ENCODE assay signal across 1 cellular context in genomic region chr3:17946619-17947018, GRCh38.
A peak's percentile ranks its signal among the peaks of the same experiment; 100 is the strongest.
TF ChIP-seq lines count a peak whose summit lies in the region.

No MANE protein-coding gene starts in this region.

TF ChIP-seq in K562, 482 proteins besides CTCF, POLR2A, EP300 and RAD21 (continued from another document and continues in another):
- TF ChIP-seq RNF219 (CRISPR knock-in tag; IDR thresholded peaks at IDR 0.05) (no peak), ZNF785 (CRISPR knock-in tag; IDR thresholded peaks at IDR 0.05) (no peak), YY1 (IDR thresholded peaks at IDR 0.05; ENCODE audit: borderline replicate concordance in 1 of 3, control insufficient read depth in 1 of 3, extremely low read depth in 1 of 3, insufficient read depth in 3 of 3, insufficient read length in 1 of 3, insufficient replicate concordance in 2 of 3, low read depth in 1 of 3, low read length in 2 of 3) (no peak), SOX6 (IDR thresholded peaks at IDR 0.05) (peak; percentile 68; the same call in 1 of the 2 replicates), NR2C2 (CRISPR knock-in tag; IDR thresholded peaks at IDR 0.05) (no peak), NR2C2 (tag; IDR thresholded peaks at IDR 0.05) (no peak), NR4A1 (CRISPR knock-in tag; IDR thresholded peaks at IDR 0.05) (no peak), NR4A1 (tag; IDR thresholded peaks at IDR 0.05) (peak; percentile 93), TAF7 (tag; IDR thresholded peaks at IDR 0.05) (no peak), MNT (conservative IDR thresholded peaks at IDR 0.05) (0 out of 4 replicates have a peak, but pooled peaks of 1 of the 2 experiments have one; percentile 42), PYGO2 (tag; IDR thresholded peaks at IDR 0.05) (no peak), CHD1 (IDR thresholded peaks at IDR 0.05; ENCODE audit: low read length) (no peak), FOXJ2 (tag; IDR thresholded peaks at IDR 0.05) (no peak), DACH1 (IDR thresholded peaks at IDR 0.05; ENCODE audit: partially characterized antibody) (peak; percentile 52), TRIM24 (IDR thresholded peaks at IDR 0.05) (0 out of 4 replicates have a peak, but pooled peaks of 1 of the 2 experiments have one; percentile 42), ZBTB8A (IDR thresholded peaks at IDR 0.05; ENCODE audit: partially characterized antibody) (no peak), PML (IDR thresholded peaks at IDR 0.05; ENCODE audit: low read length) (peak; percentile 78), KDM1A (IDR thresholded peaks at IDR 0.05) (peak; percentile 87 to 91), PBX2 (CRISPR knock-in tag; IDR thresholded peaks at IDR 0.05; ENCODE audit: low read depth) (no peak), PBX2 (tag; conservative IDR thresholded peaks at IDR 0.05; ENCODE audit: low read depth) (peak; percentile 34), ZNF224 (CRISPR knock-in tag; IDR thresholded peaks at IDR 0.05) (no peak), SMAD3 (CRISPR knock-in tag; conservative IDR thresholded peaks at IDR 0.05) (no peak), ZNF212 (CRISPR knock-in tag; IDR thresholded peaks at IDR 0.05) (no peak), STAT5A (IDR thresholded peaks at IDR 0.05; ENCODE audit: borderline replicate concordance, low read length) (peak; percentile 53; the same call in 1 of the 2 replicates), ZMIZ1 (IDR thresholded peaks at IDR 0.05; ENCODE audit: low read depth in 2 of 2, low read length in 2 of 2) (0 out of 4 replicates have a peak, but pooled peaks of 1 of the 2 experiments have one; percentile 32), HMGN3 (IDR thresholded peaks at IDR 0.05; ENCODE audit: borderline replicate concordance, extremely low read depth, insufficient read length, low read depth, low read length) (no peak), NCOR1 (IDR thresholded peaks at IDR 0.05) (peak; percentile 73), KLF16 (IDR thresholded peaks at IDR 0.05) (peak; percentile 74), DDX20 (tag; IDR thresholded peaks at IDR 0.05; ENCODE audit: low read depth) (no peak), CTCFL (IDR thresholded peaks at IDR 0.05; ENCODE audit: borderline replicate concordance, insufficient read depth, low read depth, low read length, poor library complexity, severe bottlenecking) (no peak), MTA2 (IDR thresholded peaks at IDR 0.05; ENCODE audit: low read depth) (peak; percentile 78), CBFA2T2 (conservative IDR thresholded peaks at IDR 0.05) (peak; percentile 90), HCFC1 (IDR thresholded peaks at IDR 0.05; ENCODE audit: low read depth, low read length) (no peak), ZNF584 (CRISPR knock-in tag; IDR thresholded peaks at IDR 0.05; ENCODE audit: low read depth) (peak; percentile 65; the same call in 1 of the 2 replicates), ARID3B (CRISPR knock-in tag; IDR thresholded peaks at IDR 0.05; ENCODE audit: borderline replicate concordance) (no peak), ZNF121 (CRISPR knock-in tag; conservative IDR thresholded peaks at IDR 0.05) (no peak), OTX1 (CRISPR knock-in tag; IDR thresholded peaks at IDR 0.05) (no peak), ZNF592 (IDR thresholded peaks at IDR 0.05) (no peak), NCOA2 (IDR thresholded peaks at IDR 0.05; ENCODE audit: partially characterized antibody in 2 of 2) (no peak), ZNF707 (CRISPR knock-in tag; conservative IDR thresholded peaks at IDR 0.05) (no peak), GATA2 (CRISPR knock-in tag; IDR thresholded peaks at IDR 0.05) (peak; percentile 53), CBX5 (IDR thresholded peaks at IDR 0.05; ENCODE audit: borderline replicate concordance, low read depth) (no peak), MCM7 (IDR thresholded peaks at IDR 0.05) (no peak), ZNF431 (CRISPR knock-in tag; IDR thresholded peaks at IDR 0.05) (no peak), POLR2AphosphoS2 (IDR thresholded peaks at IDR 0.05; ENCODE audit: low read length) (no peak), TFAP4 (CRISPR knock-in tag; IDR thresholded peaks at IDR 0.05; ENCODE audit: borderline replicate concordance) (peak; percentile 58; the same call in 1 of the 2 replicates), ERF (CRISPR knock-in tag; IDR thresholded peaks at IDR 0.05) (no peak), PHTF2 (CRISPR knock-in tag; IDR thresholded peaks at IDR 0.05) (no peak), TEAD1 (CRISPR knock-in tag; IDR thresholded peaks at IDR 0.05) (peak in 1 of 2 experiments; percentile 68; a peak in 2 of 4 replicates)
